ENCODE assay signal across 8 cellular contexts in the genomic region with DNA sequence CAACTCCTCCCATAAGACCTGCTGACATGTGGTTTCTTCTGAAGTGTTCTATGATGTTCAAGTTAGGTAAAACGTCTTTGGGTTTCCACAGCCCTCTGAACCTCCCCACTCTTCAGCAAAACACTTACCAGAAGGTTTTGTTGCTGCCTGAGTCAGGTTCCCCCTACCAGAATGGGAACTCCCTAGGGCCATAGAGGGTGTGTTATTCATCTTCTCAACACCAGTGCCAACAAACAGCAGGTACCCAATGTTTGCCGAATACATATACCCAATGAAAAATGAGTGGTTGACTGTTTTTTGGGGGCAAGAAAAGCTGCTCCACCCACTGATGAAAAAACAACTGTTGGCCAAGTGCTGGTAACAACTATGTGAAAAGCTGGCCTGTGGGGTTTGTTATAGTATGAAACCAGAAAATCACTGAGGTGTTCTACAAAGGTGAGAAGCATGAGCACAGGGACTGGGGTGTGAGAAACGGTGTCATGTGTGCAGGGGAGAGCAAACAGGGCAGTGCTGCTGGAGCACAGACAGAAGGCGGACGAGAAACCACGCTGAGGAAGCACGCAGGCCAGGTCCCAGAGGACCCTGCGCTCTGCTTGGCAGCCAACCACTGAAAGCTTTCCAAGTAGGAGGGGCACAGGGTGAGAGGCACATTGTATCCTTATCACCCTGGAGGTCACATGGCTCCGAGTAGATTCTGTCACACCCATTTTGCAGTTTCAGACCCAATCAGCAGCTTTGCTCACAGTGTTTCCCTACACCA. TPM values are rescaled to one million over a fixed set of nuclear protein-coding genes. Genes with fewer than 3 reads are reported as not detected.
DNase-seq lines count a peak whose midpoint lies in the region; ATAC-seq and TF ChIP-seq lines count a peak whose summit lies in the region.

No MANE protein-coding gene starts in this region.

- no peaks in the 10 kb centered on the region for H3K27me3 ChIP-seq in BLaER1
- no peaks in the 10 kb centered on the region for H3K27me3 ChIP-seq in GM23248 (replicated peaks; ENCODE audit: insufficient read depth)

- H3K9me3 ChIP-seq in BLaER1 (peaks cover 5% of the 10 kb centered on the region), GM23248 (ENCODE audit: low read depth) (no peaks in the 10 kb centered on the region)

- H3K4me2 ChIP-seq in BLaER1 = peak overlapping the region; percentile 71
- H3K4me2 ChIP-seq in GM23248 (ENCODE audit: unreplicated experiment) = no peak overlapping the region

- H3K4me1 ChIP-seq in BLaER1 (peaks cover 50% of the 10 kb centered on the region), GM23248 (ENCODE audit: insufficient read depth) (no peaks in the 10 kb centered on the region)

- no peak overlapping the region for H2AFZ ChIP-seq in GM23248

- intact Hi-C loops in CD14-positive monocyte (cut with micrococcal nuclease) = no loop called here

- H3K9me3 Mint-ChIP-seq in glutamatergic neuron (ENCODE audit: unreplicated experiment) (peaks cover 12% of the 10 kb centered on the region), CD14-positive monocyte (peaks cover 0 to 3% (median 0%) of the 10 kb centered on the region in 7 donors)

- TF ChIP-seq CTCF in glutamatergic neuron (IDR thresholded peaks at IDR 0.05; ENCODE audit: partially characterized antibody, unreplicated experiment) = no peak
- no peak for TF ChIP-seq CTCF in CD14-positive monocyte (IDR thresholded peaks at IDR 0.05)

- no peaks in the 10 kb centered on the region for H3K79me2 ChIP-seq in GM23248 (ENCODE audit: insufficient read depth)

- H3K27ac ChIP-seq in BLaER1 (peak overlapping the region; percentile 20; the same call in 1 of the 2 replicates), GM23248 (no peak overlapping the region)

- no peaks in the 10 kb centered on the region for H3K9me2 ChIP-seq in GM23248 (ENCODE audit: insufficient read depth)

- ATAC-seq in GM19324 (IDR thresholded peaks at IDR 0.05; ENCODE audit: low FRiP score, unreplicated experiment) (peak; percentile 96), HG03280 (IDR thresholded peaks at IDR 0.05; ENCODE audit: unreplicated experiment) (peak; percentile 83)

- 22 to 27% methylated on average over 9 of the region's 9 CpGs for WGBS in GM23248 (ENCODE audit: low coverage in 1 of 2, low lambda C conversion rate in 2 of 2, missing lambda C conversion rate in 2 of 2), 2 experiments

- H3K4me3 ChIP-seq in BLaER1 (no peak overlapping the region; the same call in 1 of the 2 replicates), GM23248 (no peak overlapping the region)

- peak; percentile 21 to 32 for DNase-seq in activated CD4-positive, alpha-beta T cell treated with anti-CD3 and anti-CD28 coated beads for 4 hours
- DNase-seq in glutamatergic neuron (peak; percentile 84), GM23248 (no peak), CD14-positive monocyte (ENCODE audit: low spot score) (no peak)
- DNase-seq in stimulated activated CD8-positive, alpha-beta memory T cell treated with anti-CD3 and anti-CD28 coated beads, Interleukin-4, amount 100 ng/mL, for 48 hours = peak; percentile 62

- H3K9ac ChIP-seq in BLaER1 = 0 out of 2 replicates have a peak overlapping the region, but pooled peaks have one; percentile 35
- H3K9ac ChIP-seq in GM23248 = no peak overlapping the region

- H3K36me3 ChIP-seq in BLaER1 (peaks cover 7% of the 10 kb centered on the region), GM23248 (ENCODE audit: low read depth) (no peaks in the 10 kb centered on the region)

- H3K36me3 Mint-ChIP-seq in glutamatergic neuron (ENCODE audit: unreplicated experiment) (peaks cover 4% of the 10 kb centered on the region), CD14-positive monocyte (peaks cover 4 to 6% of the 10 kb centered on the region in 2 donors)

- no peaks in the 10 kb centered on the region for H4K20me1 ChIP-seq in BLaER1
- no peaks in the 10 kb centered on the region for H4K20me1 ChIP-seq in GM23248 (ENCODE audit: insufficient read depth)

- peaks cover 2% of the 10 kb centered on the region for H3K27me3 Mint-ChIP-seq in glutamatergic neuron (ENCODE audit: unreplicated experiment)
- no peaks in the 10 kb centered on the region for H3K27me3 Mint-ChIP-seq in CD14-positive monocyte (ENCODE audit: low read depth in 3 of 3)

- in situ Hi-C loops in GM23248 (cut with MboI) = no loop called here

- H3K4me1 Mint-ChIP-seq in glutamatergic neuron (ENCODE audit: low read depth, unreplicated experiment) = peaks cover 65% of the 10 kb centered on the region
- peaks cover 15% of the 10 kb centered on the region for H3K4me1 Mint-ChIP-seq in CD14-positive monocyte

- H3F3A ChIP-seq in GM23248 (ENCODE audit: insufficient read depth) = no peaks in the 10 kb centered on the region

- H3K4me3 Mint-ChIP-seq in glutamatergic neuron (ENCODE audit: unreplicated experiment) (peak overlapping the region; percentile 81), CD14-positive monocyte (no peak overlapping the region)

- H3K27ac Mint-ChIP-seq in glutamatergic neuron (ENCODE audit: unreplicated experiment) (peak overlapping the region; percentile 95), CD14-positive monocyte (peak overlapping the region in 1 of 7 donors; percentile 1)

RNA-seq across cellular contexts. Expression of a gene that starts 28.8 kb away (rescaled TPM):
- 278 TPM for total RNA-seq in glutamatergic neuron (ENCODE audit: unreplicated experiment)
- 0.11 and 0.25 TPM in 2 replicates for total RNA-seq in GM23248 (2014; rRNA removed; shearing (Covaris generic))
- polyA plus RNA-seq in GM23248 (2016; fragmentation: Nextera tagmentation; extraction: Ambion mirVana) = 0.13 and 0.29 TPM in 2 replicates
- polyA plus RNA-seq in CD14-positive monocyte = 1 to 10 TPM; 2.2 to 3.2 TPM

Comparison
In these comparisons a context has a peak if more than half of its experiments do, and no peak if none do; other contexts are left out.
1. DNase-seq: peak in activated CD4-positive, alpha-beta T cell treated with anti-CD3 and anti-CD28 coated beads for 4 hours (2 of 2), glutamatergic neuron (single experiment) and stimulated activated CD8-positive, alpha-beta memory T cell treated with anti-CD3 and anti-CD28 coated beads, Interleukin-4, amount 100 ng/mL, for 48 hours (single experiment); none in GM23248 (single experiment) and CD14-positive monocyte (single experiment).
2. RNA of a gene that starts 28.8 kb away (total RNA-seq): 278 TPM in glutamatergic neuron (single experiment); 0.11 to 0.25 TPM in GM23248; every median in the first group is over 100 times any median in the second.